ENCODE assay signal across 9 cellular contexts in the genomic region with DNA sequence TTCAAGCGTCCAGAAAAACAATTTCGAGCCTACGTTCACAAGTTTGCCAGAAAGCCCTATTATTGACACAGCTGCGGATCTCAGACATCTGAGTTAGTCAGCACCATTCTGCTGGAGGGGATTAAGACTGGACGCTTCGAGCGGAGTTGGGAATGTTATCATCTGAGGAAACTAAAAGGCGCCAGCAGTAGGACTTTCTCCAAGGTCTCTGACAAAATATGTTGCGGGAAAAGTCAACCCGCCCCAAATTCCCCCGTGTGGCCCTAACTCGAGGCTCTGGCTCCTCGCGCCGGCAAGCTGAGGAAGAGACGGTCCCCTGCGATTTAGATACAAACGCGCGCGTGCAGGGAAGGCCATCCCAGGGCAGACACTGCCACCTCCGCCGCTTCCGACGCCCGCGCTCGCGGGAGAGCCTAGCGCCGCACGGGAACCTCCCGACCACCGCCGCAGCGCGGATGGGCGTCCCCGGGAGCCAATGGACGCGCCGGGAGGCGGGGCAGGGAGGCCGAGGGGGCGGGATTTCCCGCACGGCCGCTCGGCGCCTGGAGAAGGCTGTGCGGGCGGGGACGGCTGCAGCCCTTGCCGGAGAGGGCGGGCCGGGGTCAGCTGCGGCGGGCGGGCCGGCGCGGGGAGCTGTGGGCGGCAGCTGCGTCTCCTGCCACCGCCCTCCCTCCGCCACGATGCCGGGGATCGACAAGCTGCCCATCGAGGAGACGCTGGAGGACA. TPM values are rescaled to one million over a fixed set of nuclear protein-coding genes. Genes with fewer than 3 reads are reported as not detected.
DNase-seq lines count a peak whose midpoint lies in the region; ATAC-seq, FAIRE-seq and TF ChIP-seq lines count a peak whose summit lies in the region.
"Had no signal": no experiment of that assay in that cellular context is flagged by ENCODE, and none has a peak within 500 bp of the region (broad histone marks: within the 10 kb centered on the region; RNA-seq: fewer than 3 reads in every experiment).

A gene with protein sequence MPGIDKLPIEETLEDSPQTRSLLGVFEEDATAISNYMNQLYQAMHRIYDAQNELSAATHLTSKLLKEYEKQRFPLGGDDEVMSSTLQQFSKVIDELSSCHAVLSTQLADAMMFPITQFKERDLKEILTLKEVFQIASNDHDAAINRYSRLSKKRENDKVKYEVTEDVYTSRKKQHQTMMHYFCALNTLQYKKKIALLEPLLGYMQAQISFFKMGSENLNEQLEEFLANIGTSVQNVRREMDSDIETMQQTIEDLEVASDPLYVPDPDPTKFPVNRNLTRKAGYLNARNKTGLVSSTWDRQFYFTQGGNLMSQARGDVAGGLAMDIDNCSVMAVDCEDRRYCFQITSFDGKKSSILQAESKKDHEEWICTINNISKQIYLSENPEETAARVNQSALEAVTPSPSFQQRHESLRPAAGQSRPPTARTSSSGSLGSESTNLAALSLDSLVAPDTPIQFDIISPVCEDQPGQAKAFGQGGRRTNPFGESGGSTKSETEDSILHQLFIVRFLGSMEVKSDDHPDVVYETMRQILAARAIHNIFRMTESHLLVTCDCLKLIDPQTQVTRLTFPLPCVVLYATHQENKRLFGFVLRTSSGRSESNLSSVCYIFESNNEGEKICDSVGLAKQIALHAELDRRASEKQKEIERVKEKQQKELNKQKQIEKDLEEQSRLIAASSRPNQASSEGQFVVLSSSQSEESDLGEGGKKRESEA (plus strand): TSS at position 526 of the 726 bp plus-strand sequence. CDS start 155 bp downstream, at position 681.

- peak within 1 kb of the TSS; percentile 67 to 94 (median 88) for H3K4me3 ChIP-seq in keratinocyte (ENCODE audit: control insufficient read depth in 2 of 3, extremely low read depth in 1 of 3, insufficient read depth in 2 of 3, low read depth in 1 of 3, low read length in 3 of 3)

- peak within 1 kb of the TSS; percentile 87 for H3K9ac ChIP-seq in keratinocyte (ENCODE audit: control insufficient read depth, extremely low read depth, insufficient read depth, low read length)

- peak; percentile 89 for ATAC-seq in GM18868 (IDR thresholded peaks at IDR 0.05; ENCODE audit: unreplicated experiment)
- peak; percentile 83 for ATAC-seq in HG03103 (IDR thresholded peaks at IDR 0.05; ENCODE audit: low read depth, unreplicated experiment)

- dilution Hi-C loops in keratinocyte (cut with MboI; ENCODE audit: extremely low pct_ligation_motif_present, low sequenced_read_pairs), result no loop called here

- H3K9me3 ChIP-seq in keratinocyte (ENCODE audit: control insufficient read depth, low read depth, low read length), result no peaks in the 10 kb centered on the region

- no peaks in the 10 kb centered on the region for H3K9me1 ChIP-seq in keratinocyte (ENCODE audit: control insufficient read depth, extremely low read depth, insufficient read depth, low read length)

- H4K20me1 ChIP-seq in keratinocyte (ENCODE audit: control insufficient read depth, extremely low read depth, insufficient read depth, low read length), result no peaks in the 10 kb centered on the region

- H2AFZ ChIP-seq in keratinocyte (ENCODE audit: control insufficient read depth, low read length), result peak within 1 kb of the TSS; percentile 93

- no peak for TF ChIP-seq CTCF in keratinocyte (optimal IDR thresholded peaks at IDR 0.05 in 1 of 3, IDR thresholded peaks at IDR 0.05 in 1 of 3, conservative IDR thresholded peaks at IDR 0.05 in 1 of 3; ENCODE audit: extremely low read depth in 1 of 3, insufficient read depth in 2 of 3, low read length in 3 of 3)

- peaks cover 28% of the 10 kb centered on the region for H3K4me1 ChIP-seq in keratinocyte (ENCODE audit: control insufficient read depth, extremely low read depth, insufficient read depth, low read length)

- H3K79me2 ChIP-seq in keratinocyte (ENCODE audit: control insufficient read depth, insufficient read depth, low read length), result peaks cover 22% of the 10 kb centered on the region

- peak within 1 kb of the TSS; percentile 82 for H3K4me2 ChIP-seq in keratinocyte (ENCODE audit: control insufficient read depth, extremely low read depth, insufficient read depth, low read depth, low read length)

- DNase-seq in AG08396 (ENCODE audit: low spot score), result peak; percentile 99
- DNase-seq in NCI-H226, result peak; percentile 85
- DNase-seq in activated CD4-positive, alpha-beta T cell treated with anti-CD3 and anti-CD28 coated beads for 1 hour, result peak; percentile 75
- DNase-seq in cerebellar nuclear complex (lab: John Stamatoyannopoulos, UW), result peak; percentile 39 to 77
- DNase-seq in keratinocyte (ENCODE audit: low read depth, low spot score), result no peak
- DNase-seq in stimulated activated CD4-positive, alpha-beta T cell treated with anti-CD3 and anti-CD28 coated beads, Interleukin-12 subunit alpha, Interleukin-12 subunit beta, amount 100 ng/mL, for 48 hours (ENCODE audit: low read depth in 2 of 3, low spot score in 1 of 3), result peak; percentile 79 to 90 (median 80)

- peak within 1 kb of the TSS; percentile 76 for H3K27ac ChIP-seq in keratinocyte (ENCODE audit: control insufficient read depth, insufficient read depth, low read length)

- H3K27me3 ChIP-seq in keratinocyte (ENCODE audit: control insufficient read depth, extremely low read depth, insufficient read depth, low read length), result no peaks in the 10 kb centered on the region

- no peak for FAIRE-seq in keratinocyte (lab: Jason Lieb, UNC)
- FAIRE-seq: endometrium had no signal

- H3K36me3 ChIP-seq in keratinocyte (ENCODE audit: control insufficient read depth in 2 of 2, extremely low read depth in 1 of 2, insufficient read depth in 2 of 2, low read length in 2 of 2), result no peaks in the 10 kb centered on the region

RNA-seq across cellular contexts. Expression of the gene that starts here (rescaled TPM):
- 15.1 to 25.6 TPM (median 17.3 TPM) in 3 replicates for polyA plus RNA-seq in keratinocyte
- 32.8 TPM for polyA plus RNA-seq in keratinocyte (2011; ENCODE audit: low read depth)
- 10.8 and 20.1 TPM in 2 replicates for polyA plus RNA-seq in keratinocyte (2011; cell fraction: cytosol; rRNA removed)
- polyA plus RNA-seq in keratinocyte (2011; cell fraction: nucleus; rRNA removed), result 10.8 and 13.7 TPM in 2 replicates
- polyA plus RNA-seq in keratinocyte (2012; ENCODE audit: low replicate concordance), result 13.0 and 15.3 TPM in 2 replicates
- 28.0 to 37.4 TPM (median 29.1 TPM) in 3 replicates for polyA minus RNA-seq in keratinocyte
- polyA minus RNA-seq in keratinocyte (2011; cell fraction: cytosol; rRNA and poly(A)+ RNA removed), result 29.0 TPM
- polyA minus RNA-seq in keratinocyte (2011; cell fraction: nucleus; rRNA and poly(A)+ RNA removed), result 19.4 and 28.5 TPM in 2 replicates
